7 cellular contexts compared by ENCODE assay signal in the genomic region with DNA sequence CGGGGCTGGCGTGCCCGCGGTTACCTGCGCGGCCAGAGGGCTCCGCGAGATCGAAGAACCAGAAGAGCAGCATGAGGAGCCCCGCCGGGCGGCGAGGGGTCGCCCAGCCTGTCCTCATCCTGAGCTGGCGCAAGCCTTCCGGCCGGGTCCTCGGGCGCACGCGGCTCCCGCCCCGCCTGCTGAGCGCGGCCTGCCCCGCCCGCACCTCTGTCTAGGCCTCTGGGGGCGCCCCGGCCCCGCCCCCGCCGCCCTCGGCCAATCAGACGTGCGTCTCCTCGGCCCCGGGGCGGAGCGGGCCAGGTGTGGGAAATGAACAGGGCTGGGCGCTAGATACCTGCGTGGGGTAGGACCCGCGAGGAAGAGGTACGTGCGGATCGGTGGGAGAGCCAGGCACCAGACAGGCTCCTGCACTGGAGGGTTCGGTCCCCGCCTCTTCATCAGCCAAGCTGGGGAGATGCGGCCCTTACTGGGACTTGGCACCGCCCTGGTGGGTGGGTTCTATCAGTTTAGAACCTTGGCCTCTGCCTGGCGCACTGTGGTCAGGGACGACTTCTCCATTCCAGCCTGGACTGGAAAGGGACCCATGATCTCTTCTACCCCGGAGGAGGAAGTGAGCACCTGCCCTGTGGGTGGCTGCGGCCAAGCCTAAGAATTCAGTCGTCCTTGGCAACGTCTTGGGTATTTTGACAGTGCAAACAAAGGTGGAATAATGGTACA. TPM values are rescaled to one million over a fixed set of nuclear protein-coding genes. Genes with fewer than 3 reads are reported as not detected.
A peak's percentile ranks its signal among the peaks of the same experiment; 100 is the strongest.
DNase-seq lines count a peak whose midpoint lies in the region; ATAC-seq and TF ChIP-seq lines count a peak whose summit lies in the region.

A gene (minus strand): TSS at position 192 of the 717 bp plus-strand sequence.

- H3K9me2 ChIP-seq in PC-9 (ENCODE audit: insufficient read depth): no peaks in the 10 kb centered on the region

- no peaks in the 10 kb centered on the region for H3K27me3 ChIP-seq in PC-9 (ENCODE audit: insufficient read depth, low read depth)

- no peak for TF ChIP-seq CTCF in PC-9 (conservative IDR thresholded peaks at IDR 0.05)

- H3F3A ChIP-seq in PC-9 (ENCODE audit: insufficient read depth, low read depth): no peaks in the 10 kb centered on the region

- DNase-seq in PC-9 (peak; percentile 77 to 81), left cardiac atrium (peak; percentile 64), renal cortical epithelial cell (ENCODE audit: low read depth) (peak; percentile 24), NCI-H226 (no peak)
- peak; percentile 66 for DNase-seq in activated gamma-delta T cell treated with anti-CD3 and anti-CD28 coated beads, Interleukin-2, amount 50 U/mL, for 16 hours (ENCODE audit: low read depth)

- intact Hi-C loops in PC-9 (cut with micrococcal nuclease; ENCODE audit: unreplicated experiment): loop anchor here (2.0 kb wide), 1 partner anchor 56 kb away; no protein-coding TSS in a partner anchor
- intact Hi-C loops in left cardiac atrium (cut with DNase I): no loop called here

- CTCF ChIA-PET in PC-9 (lab: Charles Lee): no interaction called here

- no peaks in the 10 kb centered on the region for H3K79me2 ChIP-seq in PC-9 (ENCODE audit: low read depth)

- H3K4me3 ChIP-seq in PC-9: peak within 1 kb of the TSS; percentile 54

- H3K9me3 ChIP-seq in PC-9 (ENCODE audit: insufficient read depth, low read depth): no peaks in the 10 kb centered on the region

- H3K4me2 ChIP-seq in PC-9: peak within 1 kb of the TSS; percentile 74

- H2AFZ ChIP-seq in PC-9: peak within 1 kb of the TSS; percentile 88

- no peak within 1 kb of the TSS for H3K27ac ChIP-seq in PC-9

- BruUV-seq in PC-9 (replicated peaks; lab: Mats Ljungman, UMichigan): TSS peak; percentile 76

- POLR2A ChIA-PET in PC-9 (lab: Charles Lee; ENCODE audit: unreplicated experiment): interaction anchor here (0.7 kb wide), 1 partner anchor 389 kb away, joined by 3 read pairs; no protein-coding TSS in a partner anchor

- 0 out of 2 replicates have a peak, but pooled peaks cover 6% of the 10 kb centered on the region for H3K4me1 ChIP-seq in PC-9 (replicated peaks; ENCODE audit: insufficient read depth)

- ATAC-seq in GM18867 (IDR thresholded peaks at IDR 0.05; ENCODE audit: unreplicated experiment) (peak; percentile 90), HG02973 (IDR thresholded peaks at IDR 0.05; ENCODE audit: unreplicated experiment) (peak; percentile 72), left cardiac atrium (peak; percentile 87 to 93)

- no peaks in the 10 kb centered on the region for H4K20me1 ChIP-seq in PC-9 (ENCODE audit: insufficient read depth)

- no peaks in the 10 kb centered on the region for H3K36me3 ChIP-seq in PC-9 (ENCODE audit: low read depth)

RNA-seq across cellular contexts. Expression of the gene that starts here (rescaled TPM):
- 10.6 and 14.4 TPM in 2 replicates for total RNA-seq in PC-9 (2021)
- 1 to 10 TPM; 1.1 to 1.3 TPM for total RNA-seq in left cardiac atrium
- 3.8 and 8.3 TPM in 2 replicates for total RNA-seq in renal cortical epithelial cell
